Comparison of ENCODE assay signal across 16 cellular contexts in genomic region chr7:101411477-101411954, GRCh38. TPM values are rescaled to one million over a fixed set of nuclear protein-coding genes. Genes with fewer than 3 reads are reported as not detected.
DNase-seq lines count a peak whose midpoint lies in the region; ATAC-seq, FAIRE-seq and TF ChIP-seq lines count a peak whose summit lies in the region.
"Had no signal": no experiment of that assay in that cellular context is flagged by ENCODE, and none has a peak within 500 bp of the region (broad histone marks: within the 10 kb centered on the region; RNA-seq: fewer than 3 reads in every experiment).

No MANE protein-coding gene starts in this region.

- H3K9ac ChIP-seq in K562 (ENCODE audit: insufficient read depth in 1 of 2, low read depth in 2 of 2, low read length in 2 of 2) = no peak overlapping the region
- no peak overlapping the region for H3K9ac ChIP-seq in Karpas-422 (ENCODE audit: low read length)

- BruUV-seq in K562 (replicated peaks; lab: Mats Ljungman, UMichigan) (no TSS peak), Calu3 (replicated peaks; lab: Mats Ljungman, UMichigan) (no TSS peak)

- H3K79me2 ChIP-seq in K562 (ENCODE audit: control insufficient read depth, insufficient read depth, low read length) (no peaks in the 10 kb centered on the region), Karpas-422 (ENCODE audit: low read length) (no peaks in the 10 kb centered on the region)

- H3K4me3 ChIP-seq in K562 (no peak overlapping the region), Karpas-422 (ENCODE audit: low read length) (no peak overlapping the region)

- H3K4me2 ChIP-seq in K562 (ENCODE audit: insufficient read depth, low read length) = no peak overlapping the region; the same call in 1 of the 2 replicates
- no peak overlapping the region for H3K4me2 ChIP-seq in Karpas-422 (ENCODE audit: low read depth, low read length, poor library complexity, severe bottlenecking)

- DNase-seq in GF-D8 (lab: John Stamatoyannopoulos, UW) = peak; percentile 29
- peak; percentile 80 to 85 for DNase-seq in NOMO-1 (lab: John Stamatoyannopoulos, UW; ENCODE audit: unreplicated experiment in 2 of 2)
- no peak for DNase-seq in K562 (ENCODE audit: extremely low read depth in 1 of 4, low spot score in 3 of 4)
- no peak for DNase-seq in neural crest cell (ENCODE audit: low read depth, low spot score)
- DNase-seq in Calu3 = no peak
- no peak for DNase-seq in LoVo (ENCODE audit: low spot score)
- DNase-seq in Karpas-422 = no peak
- DNase-seq: amniotic stem cell, NCI-H226, right cardiac atrium had no signal

- TF ChIP-seq CTCF in K562 (IDR thresholded peaks at IDR 0.05 in 2 of 3, conservative IDR thresholded peaks at IDR 0.05 in 1 of 3; ENCODE audit: insufficient read depth in 2 of 3, low read depth in 1 of 3, low read length in 3 of 3) (peak in 1 of 3 experiments; percentile 5; a peak in 1 of 6 replicates), neural crest cell (conservative IDR thresholded peaks at IDR 0.05) (peak; percentile 2), Calu3 (IDR thresholded peaks at IDR 0.05; ENCODE audit: unreplicated experiment) (no peak)

- in situ Hi-C loops in K562 (cut with MboI) = no loop called here

- peak overlapping the region; percentile 8 for H3K4me3 Mint-ChIP-seq in neural crest cell
- H3K4me3 Mint-ChIP-seq in Calu3 (ENCODE audit: low read depth, unreplicated experiment) = no peak overlapping the region

- H3K9me1 ChIP-seq in K562 (ENCODE audit: control insufficient read depth, insufficient read depth, low read length) = no peaks in the 10 kb centered on the region

- 2% methylated on average over 6 of the region's 6 CpGs for WGBS in K562 (ENCODE audit: insufficient coverage, low coverage, missing lambda C conversion rate)

- H3K27ac ChIP-seq in K562 (ENCODE audit: extremely low read depth, low read depth, low read length) (no peak overlapping the region), Karpas-422 (ENCODE audit: low read length) (no peak overlapping the region)

- no peak overlapping the region for H2AFZ ChIP-seq in K562 (ENCODE audit: low read depth, low read length)
- no peak overlapping the region for H2AFZ ChIP-seq in Karpas-422 (ENCODE audit: low read length)

- no peak for TF ChIP-seq POLR2A in K562 (conservative IDR thresholded peaks at IDR 0.05)

- H3K4me1 Mint-ChIP-seq in neural crest cell (peaks cover 26% of the 10 kb centered on the region), Calu3 (ENCODE audit: low read depth, unreplicated experiment) (no peaks in the 10 kb centered on the region)

- H3K4me1 ChIP-seq in K562 (replicated peaks in 1 of 2; ENCODE audit: control insufficient read depth in 2 of 2, insufficient read depth in 2 of 2, low read length in 2 of 2) (peaks cover 0 to 6% of the 10 kb centered on the region in 2 experiments; a peak in 1 of 5 replicates), Karpas-422 (ENCODE audit: low read length) (no peaks in the 10 kb centered on the region)

- H3K9me3 ChIP-seq in K562 (replicated peaks; ENCODE audit: control insufficient read depth, insufficient read depth, low read depth, low read length) = no peaks in the 10 kb centered on the region
- peaks cover 5% of the 10 kb centered on the region; the same call in 1 of the 2 replicates for H3K9me3 ChIP-seq in Karpas-422 (ENCODE audit: low read length)

- H3K27me3 Mint-ChIP-seq in neural crest cell (ENCODE audit: low read depth) (no peaks in the 10 kb centered on the region), Calu3 (ENCODE audit: unreplicated experiment) (peaks cover 62% of the 10 kb centered on the region)

- CTCF ChIA-PET in K562 (lab: Yijun Ruan, JAX; ENCODE audit: low intra/inter-chr PET ratio) (interaction anchor here (0.5 kb wide), 1 partner anchor 47 kb away, joined by 3 read pairs; no protein-coding TSS in a partner anchor), Calu3 (lab: Charles Lee) (interaction anchor here (1.4 kb wide), 1 partner anchor 15 kb away, joined by 3 read pairs; no protein-coding TSS in a partner anchor)

- TF ChIP-seq EP300 in K562 (IDR thresholded peaks at IDR 0.05; ENCODE audit: low read length) = no peak

- ATAC-seq in K562 (no peak), GM18511 (IDR thresholded peaks at IDR 0.05; ENCODE audit: unreplicated experiment) (no peak)

- no peaks in the 10 kb centered on the region for H4K20me1 ChIP-seq in K562 (replicated peaks; ENCODE audit: control insufficient read depth, insufficient read depth, low read length)
- no peaks in the 10 kb centered on the region for H4K20me1 ChIP-seq in Karpas-422 (ENCODE audit: insufficient read depth, low read depth, low read length)

- H3K9me3 Mint-ChIP-seq in neural crest cell (peaks cover 19% of the 10 kb centered on the region), Calu3 (ENCODE audit: low read depth, unreplicated experiment) (no peaks in the 10 kb centered on the region)

- no peak for TF ChIP-seq RAD21 in K562 (CRISPR knock-in tag; conservative IDR thresholded peaks at IDR 0.05 in 1 of 2, IDR thresholded peaks at IDR 0.05 in 1 of 2)

- intact Hi-C loops in K562 (cut with micrococcal nuclease) = loop anchor here (10.0 kb wide), 1 partner anchor 47 kb away; the partner anchor contains the start of gene COL26A1
- intact Hi-C loops in Calu3 (cut with micrococcal nuclease; ENCODE audit: unreplicated experiment) = no loop called here

- H3K27me3 ChIP-seq in K562 (ENCODE audit: control insufficient read depth in 2 of 2, insufficient read depth in 2 of 2, low read length in 2 of 2) (peaks cover 22 to 47% of the 10 kb centered on the region in 2 experiments), Karpas-422 (ENCODE audit: low read length) (no peaks in the 10 kb centered on the region)

- no peaks in the 10 kb centered on the region for H3K9me2 ChIP-seq in Karpas-422 (replicated peaks; ENCODE audit: insufficient read depth, low read length)

- peaks cover 34% of the 10 kb centered on the region for H3K36me3 Mint-ChIP-seq in neural crest cell (ENCODE audit: low read depth)
- peaks cover 5% of the 10 kb centered on the region for H3K36me3 Mint-ChIP-seq in Calu3 (ENCODE audit: insufficient read depth, unreplicated experiment)

- no peak for FAIRE-seq in K562 (lab: Jason Lieb, UNC)
- FAIRE-seq: H54 had no signal

- POLR2A ChIA-PET in K562 (lab: Yijun Ruan, JAX) = interaction anchor here (0.6 to 1.0 kb wide), 2 partner anchors 23 to 346 kb away, joined by 3 to 4 read pairs; no protein-coding TSS in a partner anchor

- H3K36me3 ChIP-seq in K562 (ENCODE audit: control insufficient read depth, insufficient read depth, low read length) = no peaks in the 10 kb centered on the region
- H3K36me3 ChIP-seq in Karpas-422 (ENCODE audit: insufficient read depth, low read length) = no peaks in the 10 kb centered on the region

- peak overlapping the region; percentile 91 for H3K27ac Mint-ChIP-seq in neural crest cell (ENCODE audit: unreplicated experiment)
- no peak overlapping the region for H3K27ac Mint-ChIP-seq in Calu3 (ENCODE audit: unreplicated experiment)

TF ChIP-seq in K562, 482 proteins besides CTCF, POLR2A, EP300 and RAD21:
- peak; percentile 42 for TF ChIP-seq SPI1 (IDR thresholded peaks at IDR 0.05; ENCODE audit: borderline replicate concordance, low read depth, low read length)
- no peak for TF ChIP-seq JUN (IDR thresholded peaks at IDR 0.05; ENCODE audit: borderline replicate concordance, low read depth, low read length)
- TF ChIP-seq JUN (CRISPR knock-in tag; IDR thresholded peaks at IDR 0.05; ENCODE audit: borderline replicate concordance) = no peak
- TF ChIP-seq SLC30A9 (CRISPR knock-in tag; IDR thresholded peaks at IDR 0.05) = no peak
- TF ChIP-seq LARP7 (IDR thresholded peaks at IDR 0.05) = 0 out of 2 replicates have a peak, but pooled peaks have one; percentile 25
- no peak for TF ChIP-seq PBX2 (CRISPR knock-in tag; IDR thresholded peaks at IDR 0.05; ENCODE audit: low read depth)
- no peak for TF ChIP-seq PBX2 (tag; conservative IDR thresholded peaks at IDR 0.05; ENCODE audit: low read depth)

RNA-seq across cellular contexts. Expression of gene COL26A1, which starts 48.8 kb away (rescaled TPM):
- not detected in 2 replicates for total RNA-seq in K562 (2011; cell fraction: chromatin; rRNA removed; ENCODE audit: low replicate concordance)
- total RNA-seq in K562 (2011; cell fraction: nucleolus; rRNA removed) = not detected in 2 replicates
- not detected in 2 replicates for total RNA-seq in K562 (2011; cell fraction: nucleoplasm; rRNA removed)
- total RNA-seq in K562 (2014; rRNA removed) = 0.05 and 0.12 TPM in 2 replicates
- total RNA-seq in K562 (2014; rRNA removed; fragmentation: Illumina TruSeq; extraction: Trizol) = not detected in 2 replicates
- not detected in 2 replicates for total RNA-seq in K562 (2015; rRNA removed; fragmentation: Illumina TruSeq; extraction: Trizol)
- total RNA-seq in K562 (2021) = 0.09 and 0.16 TPM in 2 replicates
- 0.04 TPM in 1 of 2 replicates, not detected in the other for polyA plus RNA-seq in K562 (2011; rRNA removed)
- 0.01 TPM in 1 of 2 replicates, not detected in the other for polyA plus RNA-seq in K562 (2011; cell fraction: cytosol; rRNA removed)
- polyA plus RNA-seq in K562 (2011; cell fraction: nucleus; rRNA removed) = 0.07 and 0.11 TPM in 2 replicates
- polyA plus RNA-seq in K562 (2012) = 0.17 and 0.50 TPM in 2 replicates
- 0.39 TPM in 1 of 2 replicates, not detected in the other for polyA plus RNA-seq in K562 (2014; fragmentation: Illumina TruSeq; extraction: Trizol)
- polyA plus RNA-seq in K562 (2014; fragmentation: Nextera tagmentation; extraction: Ambion mirVana) = not detected
- polyA plus RNA-seq in K562 (2014; rRNA removed) = 0.04 TPM in 1 of 2 replicates, not detected in the other
- polyA minus RNA-seq in K562 (2011; rRNA and poly(A)+ RNA removed) = not detected in 2 replicates
- not detected in 2 replicates for polyA minus RNA-seq in K562 (2011; cell fraction: cytosol; rRNA and poly(A)+ RNA removed)
- polyA minus RNA-seq in K562 (2011; cell fraction: nucleus; rRNA and poly(A)+ RNA removed) = not detected in 2 replicates
- 38.3 and 39.2 TPM in 2 replicates for total RNA-seq in neural crest cell
- not detected in 2 replicates for total RNA-seq in Calu3 (2022)
- total RNA-seq in Karpas-422 (2014; rRNA removed; shearing (Covaris generic); ENCODE audit: low replicate concordance) = not detected in 2 replicates
- total RNA-seq: activated CD8-positive, alpha-beta memory T cell treated with anti-CD3 and anti-CD28 coated beads for 36 hours; CD8-positive, alpha-beta memory T cell; mesenteric fat pad; ureter had no signal
- polyA plus RNA-seq: CD8-positive, alpha-beta memory T cell had no signal

Comparison
In these comparisons a context has a peak if more than half of its experiments do, and no peak if none do; other contexts are left out.
1. DNase-seq: peak in GF-D8 (single experiment) and NOMO-1 (2 of 2); none in K562 (0 of 4), neural crest cell (single experiment), Calu3 (single experiment), LoVo (single experiment) and Karpas-422 (single experiment).
2. RNA of gene COL26A1, which starts 48.8 kb away (total RNA-seq): 38.3 to 39.2 TPM in neural crest cell; 0.05 to 0.16 TPM in K562, not detected in Calu3 and not detected in Karpas-422; every median in the first group is over 10 times any median in the second.